In genomic region chr2:201580486-201580885, GRCh38 we compare ENCODE assay signal across 15 cellular contexts.
A peak's percentile ranks its signal among the peaks of the same experiment; 100 is the strongest.
DNase-seq lines count a peak whose midpoint lies in the region; ATAC-seq, FAIRE-seq and TF ChIP-seq lines count a peak whose summit lies in the region.
"Had no signal": no experiment of that assay in that cellular context is flagged by ENCODE, and none has a peak within 500 bp of the region (broad histone marks: within the 10 kb centered on the region; RNA-seq: fewer than 3 reads in every experiment).

No MANE protein-coding gene starts in this region.

- H3K36me3 ChIP-seq in liver (ENCODE audit: control insufficient read depth in 4 of 4, insufficient read depth in 3 of 4, low read depth in 1 of 4, low read length in 3 of 4): no peaks in the 10 kb centered on the region

- peaks cover 0 to 6% (median 2%) of the 10 kb centered on the region in 4 donors for H3K4me1 ChIP-seq in liver (ENCODE audit: control insufficient read depth in 4 of 4, insufficient read depth in 4 of 4, low read length in 3 of 4)

- ATAC-seq in left ventricle myocardium superior: no peak
- ATAC-seq: naive thymus-derived CD4-positive, alpha-beta T cell had no signal

- H3K27ac ChIP-seq in liver (ENCODE audit: low read depth in 1 of 2, low read length in 2 of 2): no peak overlapping the region
- H3K27ac ChIP-seq: C4-2B had no signal

- TF ChIP-seq RAD21 in liver (IDR thresholded peaks at IDR 0.05): no peak

- H3K9me3 ChIP-seq in liver (ENCODE audit: control insufficient read depth in 4 of 4, low read length in 3 of 4): no peaks in the 10 kb centered on the region

- no peak overlapping the region for H3K9ac ChIP-seq in liver (ENCODE audit: low read depth in 1 of 2, low read length in 2 of 2)

- WGBS in liver: 42% methylated on average over 2 of the region's 2 CpGs

- TF ChIP-seq CTCF in AG09309 (IDR thresholded peaks at IDR 0.05; ENCODE audit: control insufficient read depth, insufficient read depth, low read depth, low read length, missing control alignments) (no peak), liver (IDR thresholded peaks at IDR 0.05; ENCODE audit: low read depth, low read length, missing input control) (no peak)

- DNase-seq in AG09309 (ENCODE audit: low read depth) (peak; percentile 81), HTR-8/SVneo (ENCODE audit: insufficient read length, low spot score) (peak; percentile 48), astrocyte of the hippocampus (ENCODE audit: low read depth, low spot score) (peak; percentile 46), urothelium cell line (ENCODE audit: low spot score) (no peak), putamen (ENCODE audit: low spot score) (no peak), NK-92 (lab: John Stamatoyannopoulos, UW; ENCODE audit: unreplicated experiment) (no peak), left ventricle myocardium superior (no peak)
- DNase-seq: activated CD8-positive, alpha-beta memory T cell treated with anti-CD3 and anti-CD28 coated beads, Interleukin-2, amount 50 U/mL, for 48 hours; immature natural killer cell; naive thymus-derived CD4-positive, alpha-beta T cell; NCI-H1092 treated with DMSO at 0.1 percent for 48 hours; NCI-H524; small intestine had no signal

- no peaks in the 10 kb centered on the region for H3K27me3 ChIP-seq in liver (ENCODE audit: control insufficient read depth in 4 of 4, insufficient read depth in 4 of 4, low read length in 3 of 4)

- no peak overlapping the region for H3K4me3 ChIP-seq in AG09309 (ENCODE audit: control insufficient read depth, low read depth, low read length)
- no peak overlapping the region for H3K4me3 ChIP-seq in liver (ENCODE audit: low read depth in 1 of 3, low read length in 3 of 3)

- intact Hi-C loops in left ventricle myocardium superior (cut with micrococcal nuclease): no loop called here

- FAIRE-seq in HTR-8/SVneo (lab: Jason Lieb, UNC): no peak
- FAIRE-seq in urothelium cell line (lab: Jason Lieb, UNC): no peak
- FAIRE-seq: small intestine had no signal

TF ChIP-seq in liver, 16 proteins besides CTCF, POLR2A, EP300 and RAD21:
- TF ChIP-seq RXRA (IDR thresholded peaks at IDR 0.05): peak; percentile 22 to 27
- TF ChIP-seq FOXA1 (IDR thresholded peaks at IDR 0.05): no peak
- peak in 1 of 2 donors; percentile 24 for TF ChIP-seq JUND (IDR thresholded peaks at IDR 0.05)
- TF ChIP-seq HNF4A (conservative IDR thresholded peaks at IDR 0.05): peak; percentile 21 to 41
- peak; percentile 46 for TF ChIP-seq FOXA2 (IDR thresholded peaks at IDR 0.05)

Comparison
In these comparisons a context has a peak if more than half of its experiments do, and no peak if none do; other contexts are left out.
1. DNase-seq: peak in AG09309 (single experiment), HTR-8/SVneo (single experiment) and astrocyte of the hippocampus (single experiment); none in urothelium cell line (single experiment), putamen (single experiment), NK-92 (single experiment) and left ventricle myocardium superior (single experiment).